In the genomic region with DNA sequence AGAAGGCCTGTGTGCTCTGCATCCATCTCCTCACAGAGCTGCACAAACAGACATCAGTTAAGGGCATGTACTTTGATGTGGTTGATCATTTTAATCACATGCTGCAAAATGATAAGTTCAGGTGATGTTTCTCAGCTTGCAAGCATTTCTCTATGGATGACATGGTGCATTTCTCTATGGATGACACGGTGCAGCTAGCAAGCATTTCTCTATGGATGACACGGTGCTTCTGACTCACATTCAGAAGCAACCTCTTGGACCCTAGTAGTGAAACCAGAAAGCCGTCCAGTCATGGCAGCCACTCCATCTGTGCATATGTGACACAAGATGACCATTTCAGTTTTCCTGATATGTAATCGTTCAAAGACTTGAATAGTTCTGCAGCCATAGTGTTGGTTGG, we compare ENCODE assay signal across 22 cellular contexts.
"Had no signal": no experiment of that assay in that cellular context is flagged by ENCODE, and none has a peak within 500 bp of the region (broad histone marks: within the 10 kb centered on the region; RNA-seq: fewer than 3 reads in every experiment).

No MANE protein-coding gene starts in this region.

- H3K4me3 Mint-ChIP-seq: activated CD8-positive, alpha-beta T cell treated with anti-CD3 and anti-CD28 coated beads for 36 hours; activated T-cell treated with anti-CD3 and anti-CD28 coated beads, Interleukin-2, amount 50 U/mL, for 4 hours; T-helper 17 cell had no signal

- H3K9me3 Mint-ChIP-seq: activated CD8-positive, alpha-beta T cell treated with anti-CD3 and anti-CD28 coated beads for 36 hours; activated T-cell treated with anti-CD3 and anti-CD28 coated beads, Interleukin-2, amount 50 U/mL, for 4 hours; activated T-helper 2 cell treated with anti-CD3 and anti-CD28 coated beads, Interferon-gamma antibody, Interleukin-2, Interleukin-4, amounts not matched to agents 10 μg/mL and 5 μg/mL and 100 μg/mL, durations not matched to agents 14 hours and 24 hours and 36 hours had no signal

- H3K9me3 ChIP-seq: Peyer's patch had no signal

- H3K27ac Mint-ChIP-seq: activated CD8-positive, alpha-beta T cell treated with anti-CD3 and anti-CD28 coated beads for 36 hours; activated T-helper 2 cell treated with anti-CD3 and anti-CD28 coated beads, Interferon-gamma antibody, Interleukin-2, Interleukin-4, amounts not matched to agents 10 μg/mL and 5 μg/mL and 100 μg/mL, durations not matched to agents 14 hours and 24 hours and 36 hours; T-helper 17 cell had no signal

- H3K27ac ChIP-seq: Peyer's patch, VCaP had no signal

- H3K4me3 ChIP-seq: Peyer's patch had no signal

- H3K27me3 ChIP-seq: Peyer's patch had no signal

- H3K4me1 ChIP-seq: Peyer's patch had no signal

- DNase-seq: activated CD4-positive, alpha-beta T cell treated with anti-CD3 and anti-CD28 coated beads for 4 hours; activated CD4-positive, CD25-positive, alpha-beta regulatory T cell; activated CD8-positive, alpha-beta memory T cell treated with anti-CD3 and anti-CD28 coated beads, Interleukin-2, amount 50 U/mL, for 4 hours; activated CD8-positive, alpha-beta T cell treated with anti-CD3 and anti-CD28 coated beads for 36 hours; activated gamma-delta T cell treated with Interleukin-2 at 50 U/mL for 16 hours; activated naive CD4-positive, alpha-beta T cell treated with anti-CD3 and anti-CD28 coated beads, Interleukin-2, amount 50 U/mL, for 16 hours; activated T-cell treated with anti-CD3 and anti-CD28 coated beads, Interleukin-2, amount 50 U/mL, for 4 hours; aorta; central memory CD4-positive, alpha-beta T cell; KG1; NCI-H1048; NCI-H146; NCI-H187 treated with DMSO at 0.1 percent for 48 hours; NCI-H2081 treated with DMSO at 0.1 percent for 48 hours; NCI-H446; NCI-H524; Peyer's patch; SHP77 treated with DMSO at 0.1 percent for 48 hours; T-helper 17 cell; T-helper 9 cell had no signal

- ATAC-seq: T-helper 17 cell had no signal

- H3K36me3 ChIP-seq: Peyer's patch had no signal
